Comparison of ENCODE assay signal across 7 cellular contexts in the genomic region with DNA sequence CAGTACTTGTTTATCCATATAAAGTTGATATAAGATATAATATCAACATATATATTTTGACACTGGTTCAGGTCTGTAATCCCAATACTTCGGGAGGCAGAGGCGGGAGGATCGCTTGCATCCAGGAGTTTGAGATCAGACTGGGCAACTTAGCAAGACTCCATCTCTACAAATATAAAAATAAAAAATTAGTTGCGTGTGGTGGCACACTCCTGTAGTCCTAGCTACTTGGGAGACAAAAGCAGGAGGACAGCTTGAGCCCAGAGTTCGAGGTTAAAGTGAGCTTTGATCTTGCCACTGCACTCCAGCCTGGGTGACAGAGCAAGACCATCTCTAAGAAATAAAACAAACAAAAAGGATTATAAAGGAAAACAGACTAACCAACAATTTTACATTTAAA.
"Had no signal": no experiment of that assay in that cellular context is flagged by ENCODE, and none has a peak within 500 bp of the region (broad histone marks: within the 10 kb centered on the region; RNA-seq: fewer than 3 reads in every experiment).

No MANE protein-coding gene starts in this region.

- H3K27me3 Mint-ChIP-seq: IgD-negative memory B cell had no signal

- H3K4me1 Mint-ChIP-seq: IgD-negative memory B cell had no signal

- H3K4me3 Mint-ChIP-seq: IgD-negative memory B cell had no signal

- H3K27ac Mint-ChIP-seq: IgD-negative memory B cell had no signal

- H3K4me3 ChIP-seq: K562 had no signal

- H3K9me3 Mint-ChIP-seq: IgD-negative memory B cell had no signal

- H3K27ac ChIP-seq: HL-60 had no signal

- FAIRE-seq: HTR-8/SVneo, K562 had no signal

- ATAC-seq: K562 had no signal

- DNase-seq: IMR-90, KBM-7, KG1 had no signal
